ENCODE assay signal across 7 cellular contexts in genomic region chr9:137422668-137423000, GRCh38. TPM values are rescaled to one million over a fixed set of nuclear protein-coding genes. Genes with fewer than 3 reads are reported as not detected.
DNase-seq lines count a peak whose midpoint lies in the region; ATAC-seq and TF ChIP-seq lines count a peak whose summit lies in the region.

No MANE protein-coding gene starts in this region.

- no peaks in the 10 kb centered on the region for H3K9me3 ChIP-seq in right cardiac atrium (ENCODE audit: control insufficient read depth, low read length)
- no peaks in the 10 kb centered on the region for H3K9me3 ChIP-seq in skeletal muscle satellite cell (replicated peaks; ENCODE audit: low read length)

- H3K36me3 Mint-ChIP-seq in activated naive CD8-positive, alpha-beta T cell treated with anti-CD3 and anti-CD28 coated beads, Interleukin-2, amount 10 ng/mL, durations not matched to agents 7 days and 5 days: no peaks in the 10 kb centered on the region

- H3K4me2 ChIP-seq in KMS-11: peak overlapping the region; percentile 85
- peak overlapping the region; percentile 94 for H3K4me2 ChIP-seq in skeletal muscle satellite cell (ENCODE audit: low read length)

- H4K20me1 ChIP-seq in KMS-11 (ENCODE audit: insufficient read depth): no peaks in the 10 kb centered on the region

- peaks cover 11% of the 10 kb centered on the region for H3K27me3 Mint-ChIP-seq in activated naive CD8-positive, alpha-beta T cell treated with anti-CD3 and anti-CD28 coated beads, Interleukin-2, amount 10 ng/mL, durations not matched to agents 7 days and 5 days

- POLR2A ChIA-PET in activated naive CD8-positive, alpha-beta T cell treated with anti-CD3 and anti-CD28 coated beads, Interleukin-2, amount 10 ng/mL, durations not matched to agents 7 days and 5 days (lab: Charles Lee): interaction anchor here (0.8 to 1.8 kb wide), 16 partner anchors 10 to 196 kb away, joined by 3 to 11 read pairs (median 5); partner anchors contain the start of genes EHMT1, NELFB, NRARP and NSMF

- no peaks in the 10 kb centered on the region for H3K9me3 Mint-ChIP-seq in activated naive CD8-positive, alpha-beta T cell treated with anti-CD3 and anti-CD28 coated beads, Interleukin-2, amount 10 ng/mL, durations not matched to agents 7 days and 5 days

- WGBS in right cardiac atrium: under 1% methylated on average over 43 of the region's 43 CpGs

- H3K27ac Mint-ChIP-seq in activated naive CD8-positive, alpha-beta T cell treated with anti-CD3 and anti-CD28 coated beads, Interleukin-2, amount 10 ng/mL, durations not matched to agents 7 days and 5 days: peak overlapping the region; percentile 74

- H3K4me1 Mint-ChIP-seq in activated naive CD8-positive, alpha-beta T cell treated with anti-CD3 and anti-CD28 coated beads, Interleukin-2, amount 10 ng/mL, durations not matched to agents 7 days and 5 days: peaks cover 3% of the 10 kb centered on the region

- TF ChIP-seq CTCF in GM06990 (IDR thresholded peaks at IDR 0.05; ENCODE audit: insufficient read depth, low read length, poor library complexity, severe bottlenecking) (no peak), KMS-11 (conservative IDR thresholded peaks at IDR 0.05; ENCODE audit: low read depth, low read length) (no peak)

- no peaks in the 10 kb centered on the region for H3K27me3 ChIP-seq in GM06990 (replicated peaks; ENCODE audit: control insufficient read depth, insufficient read depth, low read length)
- H3K27me3 ChIP-seq in KMS-11 (ENCODE audit: insufficient read depth, low read depth): peaks cover 20% of the 10 kb centered on the region
- H3K27me3 ChIP-seq in right cardiac atrium (ENCODE audit: control insufficient read depth, insufficient read depth): no peaks in the 10 kb centered on the region
- H3K27me3 ChIP-seq in skeletal muscle satellite cell (ENCODE audit: control insufficient read depth, insufficient read depth, low read length): no peaks in the 10 kb centered on the region

- H3K27ac ChIP-seq in KMS-11: peak overlapping the region; percentile 5; the same call in 1 of the 2 replicates
- peak overlapping the region; percentile 13 for H3K27ac ChIP-seq in right cardiac atrium (ENCODE audit: low read length)

- H3K4me3 ChIP-seq in GM06990 (replicated peaks; ENCODE audit: low read depth, low read length) (peak overlapping the region; percentile 63), KMS-11 (IDR thresholded peaks at IDR 0.05; ENCODE audit: insufficient read depth, low read depth, low read length) (no peak overlapping the region), right cardiac atrium (ENCODE audit: low read length) (peak overlapping the region; percentile 93), skeletal muscle satellite cell (ENCODE audit: low read length) (peak overlapping the region; percentile 76)

- H2AFZ ChIP-seq in KMS-11 (ENCODE audit: low read depth): peak overlapping the region; percentile 69

- DNase-seq in GM06990 (ENCODE audit: extremely low read depth, insufficient read length): peak; percentile 64
- no peak for DNase-seq in activated naive CD8-positive, alpha-beta T cell treated with anti-CD3 and anti-CD28 coated beads, Interleukin-2, amount 10 ng/mL, durations not matched to agents 7 days and 5 days
- peak in 1 of 3 donors; percentile 34 for DNase-seq in right cardiac atrium
- no peak for DNase-seq in 8988T

- ATAC-seq in GM21723 (IDR thresholded peaks at IDR 0.05; ENCODE audit: unreplicated experiment): peak; percentile 40
- ATAC-seq in activated naive CD8-positive, alpha-beta T cell treated with anti-CD3 and anti-CD28 coated beads, Interleukin-2, amount 10 ng/mL, durations not matched to agents 7 days and 5 days (ENCODE audit: low read depth): peak; percentile 46
- ATAC-seq in right cardiac atrium: peak; percentile 22 to 42

- H3K4me1 ChIP-seq in KMS-11 (ENCODE audit: low read depth, poor library complexity, severe bottlenecking) (peaks cover 16% of the 10 kb centered on the region), right cardiac atrium (ENCODE audit: control insufficient read depth, insufficient read depth, low read length) (no peaks in the 10 kb centered on the region), skeletal muscle satellite cell (ENCODE audit: control insufficient read depth, insufficient read depth, low read length) (peaks cover 25% of the 10 kb centered on the region)

- H3K4me3 Mint-ChIP-seq in activated naive CD8-positive, alpha-beta T cell treated with anti-CD3 and anti-CD28 coated beads, Interleukin-2, amount 10 ng/mL, durations not matched to agents 7 days and 5 days: peak overlapping the region; percentile 90

- peak overlapping the region; percentile 56 for H3K9ac ChIP-seq in KMS-11
- H3K9ac ChIP-seq in skeletal muscle satellite cell (ENCODE audit: low read depth, low read length): peak overlapping the region; percentile 90

- H3K36me3 ChIP-seq in GM06990 (ENCODE audit: control insufficient read depth, insufficient read depth, low read length) (no peaks in the 10 kb centered on the region), KMS-11 (ENCODE audit: insufficient read depth) (no peaks in the 10 kb centered on the region), skeletal muscle satellite cell (ENCODE audit: insufficient read depth, low read length) (no peaks in the 10 kb centered on the region)

- H3K79me2 ChIP-seq in KMS-11 (ENCODE audit: insufficient read depth, low read depth): no peaks in the 10 kb centered on the region; the same call in 1 of the 2 replicates

- intact Hi-C loops in right cardiac atrium (cut with DNase I): no loop called here

RNA-seq across cellular contexts. Expression of gene EXD3, which starts 0.3 kb away (rescaled TPM):
- total RNA-seq in activated naive CD8-positive, alpha-beta T cell treated with anti-CD3 and anti-CD28 coated beads, Interleukin-2, amount 10 ng/mL, durations not matched to agents 7 days and 5 days: 10 to 100 TPM; 23.4 to 24.7 TPM
- 10 to 100 TPM in 2 of 4 donors, 1 to 10 TPM in 2; 7.9 to 13.4 (median 11.1) TPM for total RNA-seq in right cardiac atrium
- 14.6 TPM for polyA plus RNA-seq in right cardiac atrium
- 2.4 and 4.6 TPM in 2 replicates for total RNA-seq in skeletal muscle satellite cell (2012; rRNA removed)

RNA-seq across cellular contexts. Expression of gene NOXA1, which starts 0.6 kb away (rescaled TPM):
- total RNA-seq in activated naive CD8-positive, alpha-beta T cell treated with anti-CD3 and anti-CD28 coated beads, Interleukin-2, amount 10 ng/mL, durations not matched to agents 7 days and 5 days: 1 to 10 TPM; 2.8 to 3.7 TPM
- 1 to 10 TPM; 3.1 to 7.5 (median 4.5) TPM for total RNA-seq in right cardiac atrium
- polyA plus RNA-seq in right cardiac atrium: 4.3 TPM
- 0.25 TPM in 1 of 2 replicates, not detected in the other for total RNA-seq in skeletal muscle satellite cell (2012; rRNA removed)

RNA-seq across cellular contexts. Expression of gene ENTPD8, which starts 18.5 kb away (rescaled TPM):
- total RNA-seq in activated naive CD8-positive, alpha-beta T cell treated with anti-CD3 and anti-CD28 coated beads, Interleukin-2, amount 10 ng/mL, durations not matched to agents 7 days and 5 days: not detected
- total RNA-seq in right cardiac atrium: not detected
- polyA plus RNA-seq in right cardiac atrium: not detected
- total RNA-seq in skeletal muscle satellite cell (2012; rRNA removed): not detected in 2 replicates

RNA-seq across cellular contexts. Expression of gene NSMF, which starts 36.5 kb away (rescaled TPM):
- total RNA-seq in activated naive CD8-positive, alpha-beta T cell treated with anti-CD3 and anti-CD28 coated beads, Interleukin-2, amount 10 ng/mL, durations not matched to agents 7 days and 5 days: 10 to 100 TPM; 54.3 to 58.4 TPM
- total RNA-seq in right cardiac atrium: 10 to 100 TPM; 12.4 to 21.5 (median 18.6) TPM
- 25.5 TPM for polyA plus RNA-seq in right cardiac atrium
- total RNA-seq in skeletal muscle satellite cell (2012; rRNA removed): 40.8 and 46.6 TPM in 2 replicates
